Comparison of ENCODE assay signal across 12 cellular contexts in genomic region chr12:2341871-2342270, GRCh38.
DNase-seq lines count a peak whose midpoint lies in the region; ATAC-seq and TF ChIP-seq lines count a peak whose summit lies in the region.
"Had no signal": no experiment of that assay in that cellular context is flagged by ENCODE, and none has a peak within 500 bp of the region (broad histone marks: within the 10 kb centered on the region; RNA-seq: fewer than 3 reads in every experiment).

No MANE protein-coding gene starts in this region.

- H3K4me3 Mint-ChIP-seq in activated T-helper 1 cell treated with anti-CD3 and anti-CD28 coated beads, Interleukin-12 subunit alpha, Interleukin-12 subunit beta, Interleukin-2, Interleukin-4 antibody, amounts not matched to agents 30 ng/mL and 10 ng/mL and 1 ng/mL, durations not matched to agents 14 hours and 24 hours and 36 hours = no peak overlapping the region
- H3K4me3 Mint-ChIP-seq: activated naive CD8-positive, alpha-beta T cell had no signal

- no peaks in the 10 kb centered on the region for H3K27me3 ChIP-seq in fibroblast of lung (ENCODE audit: control insufficient read depth, insufficient read depth, low read length)

- peak overlapping the region; percentile 51 for H3K4me2 ChIP-seq in fibroblast of lung (ENCODE audit: extremely low read depth, insufficient read depth, low read length)

- no peaks in the 10 kb centered on the region for H4K20me1 ChIP-seq in fibroblast of lung (ENCODE audit: control insufficient read depth, extremely low read depth, insufficient read depth, low read length)

- peaks cover 26% of the 10 kb centered on the region for H3K4me1 ChIP-seq in fibroblast of lung (ENCODE audit: control insufficient read depth, extremely low read depth, insufficient read depth, low read length)

- H3K9me3 Mint-ChIP-seq in activated T-helper 1 cell treated with anti-CD3 and anti-CD28 coated beads, Interleukin-12 subunit alpha, Interleukin-12 subunit beta, Interleukin-2, Interleukin-4 antibody, amounts not matched to agents 30 ng/mL and 10 ng/mL and 1 ng/mL, durations not matched to agents 14 hours and 24 hours and 36 hours = no peaks in the 10 kb centered on the region

- no peak overlapping the region for H3K27ac Mint-ChIP-seq in activated T-helper 1 cell treated with anti-CD3 and anti-CD28 coated beads, Interleukin-12 subunit alpha, Interleukin-12 subunit beta, Interleukin-2, Interleukin-4 antibody, amounts not matched to agents 30 ng/mL and 10 ng/mL and 1 ng/mL, durations not matched to agents 14 hours and 24 hours and 36 hours
- H3K27ac Mint-ChIP-seq: activated naive CD8-positive, alpha-beta T cell had no signal

- peaks cover 26% of the 10 kb centered on the region for H3K27me3 Mint-ChIP-seq in activated T-helper 1 cell treated with anti-CD3 and anti-CD28 coated beads, Interleukin-12 subunit alpha, Interleukin-12 subunit beta, Interleukin-2, Interleukin-4 antibody, amounts not matched to agents 30 ng/mL and 10 ng/mL and 1 ng/mL, durations not matched to agents 14 hours and 24 hours and 36 hours (ENCODE audit: insufficient read depth)
- H3K27me3 Mint-ChIP-seq: activated naive CD8-positive, alpha-beta T cell had no signal

- H2AFZ ChIP-seq in fibroblast of lung (ENCODE audit: low read length) = no peak overlapping the region

- H3K4me1 Mint-ChIP-seq in activated T-helper 1 cell treated with anti-CD3 and anti-CD28 coated beads, Interleukin-12 subunit alpha, Interleukin-12 subunit beta, Interleukin-2, Interleukin-4 antibody, amounts not matched to agents 30 ng/mL and 10 ng/mL and 1 ng/mL, durations not matched to agents 14 hours and 24 hours and 36 hours (ENCODE audit: low read depth) = no peaks in the 10 kb centered on the region

- no peak for TF ChIP-seq CTCF in fibroblast of lung (conservative IDR thresholded peaks at IDR 0.05 in 1 of 2, IDR thresholded peaks at IDR 0.05 in 1 of 2; ENCODE audit: low read depth in 1 of 2, low read length in 2 of 2)

- no peak overlapping the region for H3K4me3 ChIP-seq in fibroblast of lung (replicated peaks in 1 of 4; ENCODE audit: control extremely low read depth in 1 of 4, insufficient read depth in 1 of 4, low read depth in 3 of 4, low read length in 4 of 4)
- H3K4me3 ChIP-seq: K562 had no signal

- intact Hi-C loops in sciatic nerve (cut with DNase I) = no loop called here
- intact Hi-C loops in activated T-helper 1 cell treated with anti-CD3 and anti-CD28 coated beads, Interleukin-12 subunit alpha, Interleukin-12 subunit beta, Interleukin-2, Interleukin-4 antibody, amounts not matched to agents 30 ng/mL and 10 ng/mL and 1 ng/mL, durations not matched to agents 14 hours and 24 hours and 36 hours (cut with micrococcal nuclease) = no loop called here

- no peaks in the 10 kb centered on the region for H3K36me3 Mint-ChIP-seq in activated T-helper 1 cell treated with anti-CD3 and anti-CD28 coated beads, Interleukin-12 subunit alpha, Interleukin-12 subunit beta, Interleukin-2, Interleukin-4 antibody, amounts not matched to agents 30 ng/mL and 10 ng/mL and 1 ng/mL, durations not matched to agents 14 hours and 24 hours and 36 hours (ENCODE audit: low read depth)
- H3K36me3 Mint-ChIP-seq: activated naive CD8-positive, alpha-beta T cell had no signal

- no peak overlapping the region for H3K9ac ChIP-seq in fibroblast of lung (ENCODE audit: insufficient read depth, low read length)

- peak; percentile 17 for ATAC-seq in sciatic nerve
- ATAC-seq in GM21528 (IDR thresholded peaks at IDR 0.05; ENCODE audit: low FRiP score, unreplicated experiment) = no peak
- no peak for ATAC-seq in GM19397 (IDR thresholded peaks at IDR 0.05; ENCODE audit: unreplicated experiment)
- ATAC-seq: K562 had no signal

- H3K36me3 ChIP-seq in fibroblast of lung (ENCODE audit: control insufficient read depth, insufficient read depth, low read length) = no peaks in the 10 kb centered on the region

- DNase-seq in EL (peak; percentile 77), RKO (ENCODE audit: low spot score) (peak; percentile 3), fibroblast of lung (ENCODE audit: low read depth in 2 of 2) (peak; percentile 84 to 91), sciatic nerve (ENCODE audit: low spot score) (no peak), NCI-H510A treated with DMSO at 0.1 percent for 48 hours (lab: John Stamatoyannopoulos, UW) (no peak)
- no peak for DNase-seq in activated T-helper 1 cell treated with anti-CD3 and anti-CD28 coated beads, Interleukin-12 subunit alpha, Interleukin-12 subunit beta, Interleukin-2, Interleukin-4 antibody, amounts not matched to agents 30 ng/mL and 10 ng/mL and 1 ng/mL, durations not matched to agents 14 hours and 24 hours and 36 hours (ENCODE audit: low spot score)
- DNase-seq: activated CD4-positive, alpha-beta T cell treated with anti-CD3 and anti-CD28 coated beads for 1 hour; DND-41 had no signal

- peak overlapping the region; percentile 65 for H3K27ac ChIP-seq in fibroblast of lung (ENCODE audit: insufficient read depth, low read length)

- H3K9me3 ChIP-seq in fibroblast of lung (ENCODE audit: control insufficient read depth, insufficient read depth, low read depth, low read length) = no peaks in the 10 kb centered on the region

- H3K79me2 ChIP-seq in fibroblast of lung (ENCODE audit: control insufficient read depth, insufficient read depth, low read length) = no peaks in the 10 kb centered on the region

Comparison
In these comparisons a context has a peak if more than half of its experiments do, and no peak if none do; other contexts are left out.
1. DNase-seq: peak in EL (single experiment), RKO (single experiment) and fibroblast of lung (2 of 2); none in sciatic nerve (single experiment), activated T-helper 1 cell treated with anti-CD3 and anti-CD28 coated beads, Interleukin-12 subunit alpha, Interleukin-12 subunit beta, Interleukin-2, Interleukin-4 antibody, amounts not matched to agents 30 ng/mL and 10 ng/mL and 1 ng/mL, durations not matched to agents 14 hours and 24 hours and 36 hours (single experiment) and NCI-H510A treated with DMSO at 0.1 percent for 48 hours (single experiment).